ENCODE assay signal across 2 cellular contexts in genomic region chr19:29194658-29195057, GRCh38.
TF ChIP-seq lines count a peak whose summit lies in the region.

No MANE protein-coding gene starts in this region.

TF ChIP-seq in GM23338, 12 proteins besides CTCF, POLR2A, EP300 and RAD21:
- no peak for TF ChIP-seq ZNF462 (CRISPR knock-in tag; IDR thresholded peaks at IDR 0.05)
- TF ChIP-seq CREB1 (CRISPR knock-in tag; IDR thresholded peaks at IDR 0.05; ENCODE audit: low read depth) = no peak
- no peak for TF ChIP-seq NANOG (IDR thresholded peaks at IDR 0.05; ENCODE audit: borderline replicate concordance)
- TF ChIP-seq ETS1 (IDR thresholded peaks at IDR 0.05) = no peak
- TF ChIP-seq EZH2 (IDR thresholded peaks at IDR 0.05; ENCODE audit: low read depth, unreplicated experiment) = no peak
- no peak for TF ChIP-seq ZNF114 (CRISPR knock-in tag; IDR thresholded peaks at IDR 0.05)
- no peak for TF ChIP-seq EZH2phosphoT487 (IDR thresholded peaks at IDR 0.05; ENCODE audit: unreplicated experiment)
- no peak for TF ChIP-seq JUNB (IDR thresholded peaks at IDR 0.05; ENCODE audit: unreplicated experiment)
- TF ChIP-seq REST (IDR thresholded peaks at IDR 0.05; ENCODE audit: unreplicated experiment) = no peak
- no peak for TF ChIP-seq STAT1 (IDR thresholded peaks at IDR 0.05; ENCODE audit: unreplicated experiment)
- no peak for TF ChIP-seq POLR2AphosphoS5 (IDR thresholded peaks at IDR 0.05; ENCODE audit: low read depth)
- no peak for TF ChIP-seq ZNF331 (CRISPR knock-in tag; IDR thresholded peaks at IDR 0.05; ENCODE audit: low read depth)

TF ChIP-seq in WTC11, 78 proteins besides CTCF, POLR2A, EP300 and RAD21 (continued from another document):
- TF ChIP-seq ZNF532 (CRISPR knock-in tag; IDR thresholded peaks at IDR 0.05; ENCODE audit: borderline replicate concordance) (no peak), PREB (CRISPR knock-in tag; IDR thresholded peaks at IDR 0.05; ENCODE audit: borderline replicate concordance) (no peak), NFATC4 (CRISPR knock-in tag; IDR thresholded peaks at IDR 0.05) (no peak), ZNF671 (CRISPR knock-in tag; IDR thresholded peaks at IDR 0.05) (no peak), ATF1 (CRISPR knock-in tag; IDR thresholded peaks at IDR 0.05) (no peak), IRF2 (CRISPR knock-in tag; IDR thresholded peaks at IDR 0.05; ENCODE audit: borderline replicate concordance, low read depth) (no peak), FOXJ3 (CRISPR knock-in tag; IDR thresholded peaks at IDR 0.05; ENCODE audit: borderline replicate concordance) (no peak), AFF4 (CRISPR knock-in tag; IDR thresholded peaks at IDR 0.05; ENCODE audit: borderline replicate concordance) (no peak), SOX15 (CRISPR knock-in tag; IDR thresholded peaks at IDR 0.05) (no peak)
